Comparison of ENCODE assay signal across 23 cellular contexts in genomic region chr7:52897708-52898107, GRCh38.
"Had no signal": no experiment of that assay in that cellular context is flagged by ENCODE, and none has a peak within 500 bp of the region (broad histone marks: within the 10 kb centered on the region; RNA-seq: fewer than 3 reads in every experiment).

No MANE protein-coding gene starts in this region.

- H3K36me3 ChIP-seq: adrenal gland, brain microvascular endothelial cell, heart left ventricle, spleen, vagina, WERI-Rb-1 had no signal

- H3K79me2 ChIP-seq: parathyroid adenoma had no signal

- H3K4me3 ChIP-seq: adrenal gland, heart left ventricle, psoas muscle, spleen, vagina had no signal

- H3K27ac ChIP-seq: adrenal gland, brain microvascular endothelial cell, parathyroid adenoma, psoas muscle, spleen, vagina, WERI-Rb-1 had no signal

- H2AFZ ChIP-seq: parathyroid adenoma had no signal

- ATAC-seq: activated CD4-positive, CD25-positive, alpha-beta regulatory T cell treated with anti-CD3 and anti-CD28 coated beads, Interleukin-2, amount 50 U/mL, for 24 hours; heart left ventricle; naive thymus-derived CD8-positive, alpha-beta T cell; psoas muscle had no signal

- H3K9me3 ChIP-seq: adrenal gland, psoas muscle, vagina had no signal

- H3K27me3 ChIP-seq: adrenal gland, brain microvascular endothelial cell, heart left ventricle, spleen, vagina had no signal

- DNase-seq: activated CD4-positive, alpha-beta memory T cell treated with anti-CD3 and anti-CD28 coated beads for 36 hours; activated CD4-positive, alpha-beta T cell treated with anti-CD3 and anti-CD28 coated beads, Interleukin-2, amount 10 ng/mL, durations not matched to agents 24 days and 14 days; activated CD8-positive, alpha-beta memory T cell treated with anti-CD3 and anti-CD28 coated beads, Interleukin-2, amount 50 U/mL, for 4 hours; activated effector memory CD4-positive, alpha-beta T cell treated with anti-CD3 and anti-CD28 coated beads, Interleukin-2, amount 50 U/mL, for 16 hours; activated naive CD4-positive, alpha-beta T cell treated with anti-CD3 and anti-CD28 coated beads for 36 hours; activated naive CD8-positive, alpha-beta T cell treated with anti-CD3 and anti-CD28 coated beads for 36 hours; activated T-cell treated with anti-CD3 and anti-CD28 coated beads, Interleukin-2, amount 50 U/mL, for 1 hour; adrenal gland; brain microvascular endothelial cell; caudate nucleus; heart left ventricle; kidney glomerular epithelial cell; mammary epithelial cell; naive thymus-derived CD8-positive, alpha-beta T cell; nucleus accumbens; psoas muscle; spleen; stimulated activated naive CD4-positive, alpha-beta T cell; T-helper 9 cell; WERI-Rb-1 had no signal

- H3K4me1 ChIP-seq: adrenal gland, heart left ventricle, parathyroid adenoma, psoas muscle, spleen, vagina had no signal
